ENCODE assay signal across 34 cellular contexts in genomic region chr18:70709124-70709523, GRCh38.
"Had no signal": no experiment of that assay in that cellular context is flagged by ENCODE, and none has a peak within 500 bp of the region (broad histone marks: within the 10 kb centered on the region; RNA-seq: fewer than 3 reads in every experiment).

No MANE protein-coding gene starts in this region.

- H3K27ac Mint-ChIP-seq: activated B cell treated with CpG ODN at 0.5 μM for 24 hours; activated CD4-positive, alpha-beta memory T cell treated with anti-CD3 and anti-CD28 coated beads, Interleukin-2, amount 10 ng/mL, durations not matched to agents 7 days and 5 days; activated CD4-positive, alpha-beta T cell treated with anti-CD3 and anti-CD28 coated beads for 36 hours; activated naive CD4-positive, alpha-beta T cell treated with anti-CD3 and anti-CD28 coated beads, Interleukin-2, amount 50 U/mL, for 24 hours; activated naive CD8-positive, alpha-beta T cell treated with anti-CD3 and anti-CD28 coated beads, Interleukin-2, amount 50 U/mL, for 24 hours; activated T-helper 17 cell treated with anti-CD3 and anti-CD28 coated beads, Interleukin-2, amount 50 U/mL, for 72 hours; T-helper 17 cell had no signal

- H3K36me3 ChIP-seq: brain microvascular endothelial cell, cardiac muscle cell, SJCRH30 had no signal

- FAIRE-seq: colon had no signal

- H3K27ac ChIP-seq: brain microvascular endothelial cell, cardiac muscle cell, SJCRH30 had no signal

- ATAC-seq: activated CD4-positive, alpha-beta T cell treated with anti-CD3 and anti-CD28 coated beads for 36 hours; activated naive CD8-positive, alpha-beta T cell treated with anti-CD3 and anti-CD28 coated beads, Interleukin-2, amount 50 U/mL, for 24 hours; activated T-helper 17 cell treated with anti-CD3 and anti-CD28 coated beads, Interleukin-2, amount 50 U/mL, for 72 hours; Panc1; Right ventricle myocardium inferior; T-helper 17 cell had no signal

- H3K9me2 ChIP-seq: SK-N-SH had no signal

- DNase-seq: activated B cell treated with CpG ODN at 0.5 μM for 24 hours; activated CD4-positive, alpha-beta memory T cell treated with anti-CD3 and anti-CD28 coated beads, Interleukin-2, amount 10 ng/mL, durations not matched to agents 7 days and 5 days; activated CD4-positive, alpha-beta T cell treated with anti-CD3 and anti-CD28 coated beads for 36 hours; activated CD4-positive, alpha-beta T cell treated with anti-CD3 and anti-CD28 coated beads, Interleukin-2, amount 50 U/mL, for 1 hour; activated gamma-delta T cell; activated naive CD8-positive, alpha-beta T cell treated with anti-CD3 and anti-CD28 coated beads, Interleukin-2, amount 50 U/mL, for 24 hours; activated T-cell treated with anti-CD3 and anti-CD28 coated beads for 4 hours; activated T-cell treated with anti-CD3 and anti-CD28 coated beads, Interleukin-2, amount 50 U/mL, for 48 hours; amniotic stem cell; brain microvascular endothelial cell; cerebellar nuclear complex; KG1; NCI-H1092 treated with DMSO at 0.1 percent for 48 hours; NCI-H1417 treated with DMSO at 0.1 percent for 48 hours; NCI-H1694; NCI-H2029; NCI-H2107; NCI-H2171 treated with DMSO at 0.1 percent for 48 hours; NCI-H345; NCI-H510A; NCI-H526 treated with DMSO at 0.1 percent for 48 hours; NCI-H82; OCI-M1; RPMI8226; SJCRH30; SK-N-SH; T-helper 17 cell; T-helper 9 cell had no signal

- H3K4me3 Mint-ChIP-seq: activated B cell treated with CpG ODN at 0.5 μM for 24 hours; activated CD4-positive, alpha-beta memory T cell treated with anti-CD3 and anti-CD28 coated beads, Interleukin-2, amount 10 ng/mL, durations not matched to agents 7 days and 5 days; activated CD4-positive, alpha-beta T cell treated with anti-CD3 and anti-CD28 coated beads for 36 hours; activated naive CD8-positive, alpha-beta T cell treated with anti-CD3 and anti-CD28 coated beads, Interleukin-2, amount 50 U/mL, for 24 hours; activated T-helper 17 cell treated with anti-CD3 and anti-CD28 coated beads, Interleukin-2, amount 50 U/mL, for 72 hours; T-helper 17 cell had no signal

- H3K9ac ChIP-seq: SK-N-SH had no signal

- H3K27me3 Mint-ChIP-seq: activated B cell treated with CpG ODN at 0.5 μM for 24 hours; activated CD4-positive, alpha-beta memory T cell treated with anti-CD3 and anti-CD28 coated beads, Interleukin-2, amount 10 ng/mL, durations not matched to agents 7 days and 5 days; activated CD4-positive, alpha-beta T cell treated with anti-CD3 and anti-CD28 coated beads for 36 hours; activated naive CD4-positive, alpha-beta T cell treated with anti-CD3 and anti-CD28 coated beads, Interleukin-2, amount 50 U/mL, for 24 hours; activated naive CD8-positive, alpha-beta T cell treated with anti-CD3 and anti-CD28 coated beads, Interleukin-2, amount 50 U/mL, for 24 hours; activated T-helper 17 cell treated with anti-CD3 and anti-CD28 coated beads, Interleukin-2, amount 50 U/mL, for 72 hours; T-helper 17 cell had no signal

- H3K4me2 ChIP-seq: SK-N-SH had no signal

- H3K4me1 Mint-ChIP-seq: activated CD4-positive, alpha-beta memory T cell treated with anti-CD3 and anti-CD28 coated beads, Interleukin-2, amount 10 ng/mL, durations not matched to agents 7 days and 5 days; activated T-helper 17 cell treated with anti-CD3 and anti-CD28 coated beads, Interleukin-2, amount 50 U/mL, for 72 hours; T-helper 17 cell had no signal

- H3K27me3 ChIP-seq: brain microvascular endothelial cell, cardiac muscle cell, SJCRH30 had no signal

- H3K9me3 ChIP-seq: SJCRH30, SK-N-SH had no signal

- H3K4me1 ChIP-seq: SJCRH30 had no signal

- H3K4me3 ChIP-seq: cardiac muscle cell, SJCRH30 had no signal
